16 cellular contexts compared by ENCODE assay signal in the genomic region with DNA sequence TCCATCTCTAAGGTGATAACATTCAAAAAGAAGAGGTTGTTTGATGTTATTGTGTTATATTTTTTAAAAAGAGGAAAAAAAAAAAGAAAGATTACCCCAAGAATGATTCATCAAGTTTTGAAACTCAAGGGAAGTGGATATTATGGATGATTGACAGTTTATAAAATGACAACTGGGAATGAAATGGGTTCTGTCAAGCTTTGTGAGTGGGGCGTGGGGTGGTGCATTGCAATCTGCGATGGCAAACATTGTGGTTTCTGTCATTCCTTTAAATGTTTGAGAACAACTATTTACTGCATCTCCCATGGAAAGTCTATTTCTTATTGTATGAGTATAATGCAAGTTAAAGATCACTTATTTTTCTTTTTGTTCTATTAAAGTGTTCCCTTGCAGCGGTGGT.
A peak's percentile ranks its signal among the peaks of the same experiment; 100 is the strongest.
DNase-seq lines count a peak whose midpoint lies in the region; ATAC-seq, FAIRE-seq and TF ChIP-seq lines count a peak whose summit lies in the region.
"Had no signal": no experiment of that assay in that cellular context is flagged by ENCODE, and none has a peak within 500 bp of the region (broad histone marks: within the 10 kb centered on the region; RNA-seq: fewer than 3 reads in every experiment).

No MANE protein-coding gene starts in this region.

- H2AFZ ChIP-seq in GM23248: no peak overlapping the region
- H2AFZ ChIP-seq in PC-3 (ENCODE audit: low read length): no peak overlapping the region

- H3K9me3 ChIP-seq in GM23248 (ENCODE audit: low read depth): no peaks in the 10 kb centered on the region
- H3K9me3 ChIP-seq in PC-3 (ENCODE audit: low read length): no peaks in the 10 kb centered on the region
- no peaks in the 10 kb centered on the region for H3K9me3 ChIP-seq in small intestine (ENCODE audit: control insufficient read depth, low read depth)
- H3K9me3 ChIP-seq: Peyer's patch had no signal

- POLR2A ChIA-PET in PC-3 (lab: Charles Lee; ENCODE audit: unreplicated experiment): interaction anchor here (0.6 to 1.1 kb wide), 3 partner anchors 48 to 1184 kb away, joined by 3 to 22 read pairs (median 5); no protein-coding TSS in a partner anchor

- intact Hi-C loops in PC-3 (cut with micrococcal nuclease): loop anchor here (2.0 kb wide), 1 partner anchor 116 kb away; no protein-coding TSS in a partner anchor

- H3K9me2 ChIP-seq in GM23248 (ENCODE audit: insufficient read depth) (no peaks in the 10 kb centered on the region), PC-3 (replicated peaks; ENCODE audit: low read length) (no peaks in the 10 kb centered on the region)

- H3K4me2 ChIP-seq in GM23248 (ENCODE audit: unreplicated experiment) (peak overlapping the region; percentile 62), PC-3 (ENCODE audit: low read length) (peak overlapping the region; percentile 87)

- no peaks in the 10 kb centered on the region for H3K27me3 Mint-ChIP-seq in chondrocyte (ENCODE audit: low read depth)
- H3K27me3 Mint-ChIP-seq in nephron (ENCODE audit: low read depth): no peaks in the 10 kb centered on the region
- H3K27me3 Mint-ChIP-seq: activated CD4-positive, alpha-beta T cell treated with anti-CD3 and anti-CD28 coated beads, Interleukin-2, amount 10 ng/mL, durations not matched to agents 24 days and 14 days had no signal

- peaks cover 40% of the 10 kb centered on the region for H3F3A ChIP-seq in GM23248 (ENCODE audit: insufficient read depth)
- H3F3A ChIP-seq in PC-3 (ENCODE audit: low read length, unreplicated experiment): no peaks in the 10 kb centered on the region

- no peaks in the 10 kb centered on the region for H4K20me1 ChIP-seq in GM23248 (ENCODE audit: insufficient read depth)
- H4K20me1 ChIP-seq in PC-3 (ENCODE audit: low read length): no peaks in the 10 kb centered on the region

- CTCF ChIA-PET in PC-3 (lab: Charles Lee): no interaction called here

- peak overlapping the region; percentile 44; the same call in 1 of the 2 replicates for H3K27ac ChIP-seq in GM23248
- peak overlapping the region; percentile 100 for H3K27ac ChIP-seq in PC-3 (ENCODE audit: low read length)
- H3K27ac ChIP-seq in small intestine (ENCODE audit: low read depth in 1 of 2, low read length in 1 of 2): no peak overlapping the region
- H3K27ac ChIP-seq: Peyer's patch had no signal

- in situ Hi-C loops in GM23248 (cut with MboI): no loop called here

- peak; percentile 39 for ATAC-seq in PC-3
- ATAC-seq: left colon, right cardiac atrium had no signal

- no peaks in the 10 kb centered on the region for H3K9me3 Mint-ChIP-seq in chondrocyte (ENCODE audit: low read depth)
- H3K9me3 Mint-ChIP-seq in nephron: no peaks in the 10 kb centered on the region
- H3K9me3 Mint-ChIP-seq: activated CD4-positive, alpha-beta T cell treated with anti-CD3 and anti-CD28 coated beads, Interleukin-2, amount 10 ng/mL, durations not matched to agents 24 days and 14 days had no signal

- H3K4me3 Mint-ChIP-seq in chondrocyte (ENCODE audit: unreplicated experiment) (no peak overlapping the region), nephron (no peak overlapping the region)
- H3K4me3 Mint-ChIP-seq: activated CD4-positive, alpha-beta T cell treated with anti-CD3 and anti-CD28 coated beads, Interleukin-2, amount 10 ng/mL, durations not matched to agents 24 days and 14 days had no signal

- no peak for DNase-seq in GM23248
- DNase-seq in PC-3: peak; percentile 81
- DNase-seq in chondrocyte (ENCODE audit: low spot score): no peak
- DNase-seq in effector CD8-positive, alpha-beta T cell (lab: John Stamatoyannopoulos, UW): no peak
- no peak for DNase-seq in C1 segment of cervical spinal cord (lab: John Stamatoyannopoulos, UW)
- DNase-seq in small intestine: no peak
- DNase-seq: activated CD4-positive, alpha-beta T cell treated with anti-CD3 and anti-CD28 coated beads, Interleukin-2, amount 10 ng/mL, durations not matched to agents 24 days and 14 days; COR-L47; foreskin melanocyte; GOT3; left colon; NCI-H1694 treated with DMSO at 0.1 percent for 48 hours; NCI-H2227 treated with DMSO at 0.1 percent for 48 hours; Peyer's patch; right cardiac atrium had no signal

- H3K4me1 ChIP-seq in GM23248 (ENCODE audit: insufficient read depth) (peaks cover 65% of the 10 kb centered on the region), PC-3 (ENCODE audit: insufficient read depth, low read length) (peaks cover 75% of the 10 kb centered on the region), small intestine (ENCODE audit: control insufficient read depth in 2 of 2, insufficient read depth in 1 of 2, low read depth in 1 of 2, low read length in 1 of 2) (peaks cover 0 to 7% of the 10 kb centered on the region in 2 donors)

- H3K4me3 ChIP-seq in GM23248 (no peak overlapping the region), PC-3 (ENCODE audit: low read length) (peak overlapping the region; percentile 54), small intestine (ENCODE audit: low read depth in 1 of 2, low read length in 2 of 2) (no peak overlapping the region)
- H3K4me3 ChIP-seq: Peyer's patch had no signal

- TF ChIP-seq CTCF in PC-3 (conservative IDR thresholded peaks at IDR 0.05; ENCODE audit: low read depth, low read length): no peak
- no peak for TF ChIP-seq CTCF in chondrocyte (IDR thresholded peaks at IDR 0.05)
- no peak for TF ChIP-seq CTCF in nephron (IDR thresholded peaks at IDR 0.05; ENCODE audit: unreplicated experiment in 3 of 3)

- WGBS in GM23248 (ENCODE audit: low coverage in 1 of 2, low lambda C conversion rate in 2 of 2, missing lambda C conversion rate in 2 of 2), 2 experiments: 92 to 96% methylated on average over 3 of the region's 3 CpGs
- 94 to 96% (median 96%) methylated on average over 3 of the region's 3 CpGs for WGBS in small intestine, 3 donors

- H3K27me3 ChIP-seq in GM23248 (replicated peaks; ENCODE audit: insufficient read depth) (no peaks in the 10 kb centered on the region), PC-3 (ENCODE audit: low read length) (no peaks in the 10 kb centered on the region), small intestine (ENCODE audit: control insufficient read depth in 2 of 2, insufficient read depth in 2 of 2, low read length in 2 of 2) (no peaks in the 10 kb centered on the region)
- H3K27me3 ChIP-seq: Peyer's patch had no signal

- FAIRE-seq in small intestine (lab: Jason Lieb, UNC): no peak

- no peak overlapping the region for H3K9ac ChIP-seq in GM23248
- H3K9ac ChIP-seq in PC-3 (ENCODE audit: low read length): peak overlapping the region; percentile 95

- H3K36me3 Mint-ChIP-seq in chondrocyte (ENCODE audit: low read depth) (no peaks in the 10 kb centered on the region), nephron (ENCODE audit: low read depth) (no peaks in the 10 kb centered on the region)

- H3K79me2 ChIP-seq in GM23248 (ENCODE audit: insufficient read depth): no peaks in the 10 kb centered on the region
- H3K79me2 ChIP-seq in PC-3 (ENCODE audit: low read length): no peaks in the 10 kb centered on the region

- no TSS peak for BruUV-seq in PC-3 (replicated peaks; lab: Mats Ljungman, UMichigan)

- H3K36me3 ChIP-seq in GM23248 (ENCODE audit: low read depth): no peaks in the 10 kb centered on the region
- no peaks in the 10 kb centered on the region for H3K36me3 ChIP-seq in PC-3 (ENCODE audit: low read depth, low read length)
- H3K36me3 ChIP-seq in small intestine (ENCODE audit: control insufficient read depth in 2 of 2, insufficient read depth in 2 of 2, low read length in 2 of 2): no peaks in the 10 kb centered on the region
- H3K36me3 ChIP-seq: Peyer's patch had no signal

- H3K27ac Mint-ChIP-seq in chondrocyte (ENCODE audit: unreplicated experiment): peak overlapping the region; percentile 78
- H3K27ac Mint-ChIP-seq in nephron: peak overlapping the region in 2 of 3 experiments; percentile 13 to 45
- H3K27ac Mint-ChIP-seq: activated CD4-positive, alpha-beta T cell treated with anti-CD3 and anti-CD28 coated beads, Interleukin-2, amount 10 ng/mL, durations not matched to agents 24 days and 14 days had no signal

- peaks cover 100% of the 10 kb centered on the region for H3K4me1 Mint-ChIP-seq in chondrocyte (ENCODE audit: low read depth)
- peaks cover 48% of the 10 kb centered on the region for H3K4me1 Mint-ChIP-seq in nephron

Comparison
In these comparisons a context has a peak if more than half of its experiments do, and no peak if none do; other contexts are left out.
1. H3K27ac ChIP-seq: peak in GM23248 (single experiment) and PC-3 (single experiment); none in small intestine (0 of 2).